In genomic region chr3:172326993-172327392, GRCh38 we compare ENCODE assay signal across 21 cellular contexts.
DNase-seq lines count a peak whose midpoint lies in the region; ATAC-seq, FAIRE-seq and TF ChIP-seq lines count a peak whose summit lies in the region.
"Had no signal": no experiment of that assay in that cellular context is flagged by ENCODE, and none has a peak within 500 bp of the region (broad histone marks: within the 10 kb centered on the region; RNA-seq: fewer than 3 reads in every experiment).

No MANE protein-coding gene starts in this region.

- WGBS in HepG2 (ENCODE audit: low lambda C conversion rate), result 92% methylated on average over 3 of the region's 3 CpGs
- WGBS in right lobe of liver (ENCODE audit: insufficient coverage, low coverage, low lambda C conversion rate, missing lambda C conversion rate), result 100% methylated on average over 2 of the region's 3 CpGs
- WGBS in smooth muscle cell (ENCODE audit: low lambda C conversion rate), result 94% methylated on average over 3 of the region's 3 CpGs

- peaks cover 18 to 46% of the 10 kb centered on the region in 2 donors for H3K36me3 Mint-ChIP-seq in CD4-positive, alpha-beta memory T cell
- H3K36me3 Mint-ChIP-seq in activated naive CD4-positive, alpha-beta T cell treated with anti-CD3 and anti-CD28 coated beads, Interleukin-2, amount 10 ng/mL, durations not matched to agents 7 days and 5 days, result peaks cover 4% of the 10 kb centered on the region

- TF ChIP-seq CTCF in HepG2 (CRISPR knock-in tag; IDR thresholded peaks at IDR 0.05) (no peak), right lobe of liver (IDR thresholded peaks at IDR 0.05) (no peak), RWPE1 (conservative IDR thresholded peaks at IDR 0.05; ENCODE audit: low read depth) (no peak), smooth muscle cell (IDR thresholded peaks at IDR 0.05; ENCODE audit: borderline replicate concordance, insufficient read depth, poor library complexity, severe bottlenecking) (no peak)

- DNase-seq in HepG2 (ENCODE audit: low spot score), result no peak
- no peak for DNase-seq in right lobe of liver
- no peak for DNase-seq in RWPE1 (ENCODE audit: low spot score)
- DNase-seq in smooth muscle cell (lab: John Stamatoyannopoulos, UW; ENCODE audit: unreplicated experiment), result no peak
- no peak for DNase-seq in CD4-positive, alpha-beta memory T cell
- DNase-seq in activated naive CD4-positive, alpha-beta T cell treated with anti-CD3 and anti-CD28 coated beads, Interleukin-2, amount 10 ng/mL, durations not matched to agents 7 days and 5 days, result no peak
- DNase-seq: 8988T; ACHN; BE2C; C1 segment of cervical spinal cord; Caco-2; CD4-positive, CD25-positive, alpha-beta regulatory T cell; CD8-positive, alpha-beta T cell; DMS79 treated with DMSO at 0.1 percent for 48 hours; GF-D8 had no signal

- H2AFZ ChIP-seq in HepG2 (ENCODE audit: low read length), result no peak overlapping the region
- H2AFZ ChIP-seq in smooth muscle cell (ENCODE audit: low read depth), result no peak overlapping the region

- H3K27me3 ChIP-seq in HepG2 (ENCODE audit: control insufficient read depth in 1 of 2, insufficient read depth in 2 of 2, low read length in 2 of 2) (no peaks in the 10 kb centered on the region), right lobe of liver (no peaks in the 10 kb centered on the region), smooth muscle cell (ENCODE audit: low read depth) (no peaks in the 10 kb centered on the region)
- H3K27me3 ChIP-seq in CD4-positive, alpha-beta memory T cell (ENCODE audit: insufficient read depth, low read length), result no peaks in the 10 kb centered on the region
- H3K27me3 ChIP-seq: BE2C, BLaER1 had no signal

- intact Hi-C loops in HepG2 (cut with micrococcal nuclease; ENCODE audit: unreplicated experiment) (no loop called here), right lobe of liver (cut with DNase I) (no loop called here)
- intact Hi-C loops in CD4-positive, alpha-beta memory T cell (cut with micrococcal nuclease), result no loop called here

- no peaks in the 10 kb centered on the region for H3K27me3 Mint-ChIP-seq in CD4-positive, alpha-beta memory T cell
- no peaks in the 10 kb centered on the region for H3K27me3 Mint-ChIP-seq in activated naive CD4-positive, alpha-beta T cell treated with anti-CD3 and anti-CD28 coated beads, Interleukin-2, amount 10 ng/mL, durations not matched to agents 7 days and 5 days
- H3K27me3 Mint-ChIP-seq: CD4-positive, CD25-positive, alpha-beta regulatory T cell had no signal

- H3K4me3 ChIP-seq in HepG2 (replicated peaks in 1 of 3; ENCODE audit: insufficient read depth in 1 of 3, low read depth in 2 of 3, low read length in 3 of 3) (no peak overlapping the region), right lobe of liver (no peak overlapping the region), smooth muscle cell (no peak overlapping the region)
- H3K4me3 ChIP-seq in CD4-positive, alpha-beta memory T cell (ENCODE audit: low read length in 2 of 2), result no peak overlapping the region
- H3K4me3 ChIP-seq: BLaER1 had no signal

- H3K4me1 ChIP-seq in HepG2 (ENCODE audit: insufficient read depth, low read length) (no peaks in the 10 kb centered on the region), right lobe of liver (peaks cover 0 to 28% (median 3%) of the 10 kb centered on the region in 4 donors), smooth muscle cell (ENCODE audit: low read depth) (no peaks in the 10 kb centered on the region)
- H3K4me1 ChIP-seq in CD4-positive, alpha-beta memory T cell (ENCODE audit: insufficient read depth, low read length), result no peaks in the 10 kb centered on the region
- H3K4me1 ChIP-seq: BLaER1, Caco-2 had no signal

- in situ Hi-C loops in HepG2 (cut with HindIII; ENCODE audit: extremely low pct_ligation_motif_present, low pct_unique_long_range_greater_than_20kb), result no loop called here

- H3K9ac ChIP-seq in HepG2 (ENCODE audit: insufficient read depth, low read depth, low read length) (no peak overlapping the region), smooth muscle cell (ENCODE audit: low read depth) (no peak overlapping the region)
- H3K9ac ChIP-seq: BLaER1 had no signal

- ATAC-seq in HepG2, result no peak
- ATAC-seq in right lobe of liver, result no peak
- ATAC-seq: CD8-positive, alpha-beta T cell had no signal

- H3K9me3 Mint-ChIP-seq in CD4-positive, alpha-beta memory T cell, result no peaks in the 10 kb centered on the region
- H3K9me3 Mint-ChIP-seq in activated naive CD4-positive, alpha-beta T cell treated with anti-CD3 and anti-CD28 coated beads, Interleukin-2, amount 10 ng/mL, durations not matched to agents 7 days and 5 days, result no peaks in the 10 kb centered on the region
- H3K9me3 Mint-ChIP-seq: CD14-positive monocyte; CD4-positive, CD25-positive, alpha-beta regulatory T cell; CD8-positive, alpha-beta T cell had no signal

- H3K27ac ChIP-seq in HepG2 (ENCODE audit: extremely low read length, insufficient read depth, low read length) (no peak overlapping the region), right lobe of liver (no peak overlapping the region), RWPE1 (peak overlapping the region; percentile 24; the same call in 1 of the 2 replicates), smooth muscle cell (ENCODE audit: low read depth) (peak overlapping the region; percentile 66)
- H3K27ac ChIP-seq in CD4-positive, alpha-beta memory T cell (ENCODE audit: low read depth, low read length), result no peak overlapping the region
- H3K27ac ChIP-seq: BLaER1 had no signal

- H3K79me2 ChIP-seq in HepG2 (ENCODE audit: insufficient read depth, low read length) (no peaks in the 10 kb centered on the region), smooth muscle cell (ENCODE audit: low read depth) (peaks cover 49% of the 10 kb centered on the region)

- FAIRE-seq in HepG2 (lab: Jason Lieb, UNC), result no peak
- FAIRE-seq: A204.1, G401.6, GM12891, GM19239 had no signal

- H4K20me1 ChIP-seq in HepG2 (ENCODE audit: insufficient read depth, low read length) (peaks cover 68% of the 10 kb centered on the region), smooth muscle cell (ENCODE audit: low read depth) (peaks cover 96% of the 10 kb centered on the region)
- H4K20me1 ChIP-seq: BLaER1 had no signal

- no peak overlapping the region for H3K4me2 ChIP-seq in HepG2 (ENCODE audit: low read depth, low read length)
- no peak overlapping the region for H3K4me2 ChIP-seq in smooth muscle cell
- H3K4me2 ChIP-seq: BLaER1 had no signal

- CTCF ChIA-PET in HepG2 (lab: Yijun Ruan, JAX; ENCODE audit: low intra/inter-chr PET ratio, low total read pairs) (no interaction called here), RWPE1 (lab: Yijun Ruan, JAX) (no interaction called here)
- CTCF ChIA-PET in CD4-positive, alpha-beta memory T cell (lab: Charles Lee; ENCODE audit: partially characterized antibody), result interaction anchor here (1.5 to 8.3 kb wide), 2 partner anchors 150 to 292 kb away, joined by 3 to 76 read pairs; no protein-coding TSS in a partner anchor
- CTCF ChIA-PET in activated naive CD4-positive, alpha-beta T cell treated with anti-CD3 and anti-CD28 coated beads, Interleukin-2, amount 10 ng/mL, durations not matched to agents 7 days and 5 days (lab: Charles Lee), result no interaction called here

- H3F3A ChIP-seq in smooth muscle cell (ENCODE audit: low read depth), result peaks cover 74% of the 10 kb centered on the region

- no peak overlapping the region for H3K4me3 Mint-ChIP-seq in CD4-positive, alpha-beta memory T cell
- H3K4me3 Mint-ChIP-seq in activated naive CD4-positive, alpha-beta T cell treated with anti-CD3 and anti-CD28 coated beads, Interleukin-2, amount 10 ng/mL, durations not matched to agents 7 days and 5 days, result no peak overlapping the region
- H3K4me3 Mint-ChIP-seq: CD14-positive monocyte; CD4-positive, CD25-positive, alpha-beta regulatory T cell; CD8-positive, alpha-beta T cell had no signal

- H3K36me3 ChIP-seq in HepG2 (replicated peaks in 1 of 2; ENCODE audit: control insufficient read depth in 1 of 2, insufficient read depth in 2 of 2, low read length in 2 of 2) (peaks cover 43 to 94% of the 10 kb centered on the region in 2 experiments), right lobe of liver (peaks cover 8 to 35% (median 21%) of the 10 kb centered on the region in 4 donors), smooth muscle cell (ENCODE audit: low read depth) (peaks cover 17% of the 10 kb centered on the region)
- no peaks in the 10 kb centered on the region for H3K36me3 ChIP-seq in CD4-positive, alpha-beta memory T cell (ENCODE audit: insufficient read depth, low read length)

- no peak overlapping the region for H3K27ac Mint-ChIP-seq in CD4-positive, alpha-beta memory T cell
- H3K27ac Mint-ChIP-seq in activated naive CD4-positive, alpha-beta T cell treated with anti-CD3 and anti-CD28 coated beads, Interleukin-2, amount 10 ng/mL, durations not matched to agents 7 days and 5 days, result no peak overlapping the region
- H3K27ac Mint-ChIP-seq: CD8-positive, alpha-beta T cell had no signal

- no peak for TF ChIP-seq RAD21 in HepG2 (CRISPR knock-in tag; IDR thresholded peaks at IDR 0.05)

- POLR2A ChIA-PET in HepG2 (lab: Yijun Ruan, JAX) (no interaction called here), RWPE1 (lab: Yijun Ruan, JAX; ENCODE audit: low non-redundant PET) (no interaction called here)
- POLR2A ChIA-PET in CD4-positive, alpha-beta memory T cell (lab: Charles Lee; ENCODE audit: partially characterized antibody), result no interaction called here

- TF ChIP-seq EP300 in HepG2 (IDR thresholded peaks at IDR 0.05; ENCODE audit: low read depth in 2 of 2, low read length in 2 of 2) (no peak), HepG2 (CRISPR knock-in tag; IDR thresholded peaks at IDR 0.05; ENCODE audit: borderline replicate concordance) (no peak)

- H3K9me3 ChIP-seq in HepG2 (ENCODE audit: low read length), result no peaks in the 10 kb centered on the region
- no peaks in the 10 kb centered on the region for H3K9me3 ChIP-seq in right lobe of liver
- H3K9me3 ChIP-seq in smooth muscle cell (replicated peaks; ENCODE audit: low read depth), result no peaks in the 10 kb centered on the region
- H3K9me3 ChIP-seq in CD4-positive, alpha-beta memory T cell (ENCODE audit: control insufficient read depth in 1 of 2, low read length in 2 of 2), result no peaks in the 10 kb centered on the region
- H3K9me3 ChIP-seq: BE2C, BLaER1, Caco-2 had no signal

- TF ChIP-seq POLR2A in HepG2 (IDR thresholded peaks at IDR 0.05; ENCODE audit: insufficient read depth in 1 of 2, low read depth in 2 of 2, low read length in 2 of 2) (no peak), right lobe of liver (IDR thresholded peaks at IDR 0.05) (no peak)

- BruUV-seq in HepG2 (replicated peaks; lab: Mats Ljungman, UMichigan), result no TSS peak

- H3K4me1 Mint-ChIP-seq in CD4-positive, alpha-beta memory T cell, result peaks cover 0 to 4% (median 0%) of the 10 kb centered on the region in 4 donors
- H3K4me1 Mint-ChIP-seq in activated naive CD4-positive, alpha-beta T cell treated with anti-CD3 and anti-CD28 coated beads, Interleukin-2, amount 10 ng/mL, durations not matched to agents 7 days and 5 days, result no peaks in the 10 kb centered on the region
- H3K4me1 Mint-ChIP-seq: CD14-positive monocyte had no signal

TF ChIP-seq in HepG2, 621 proteins besides CTCF, POLR2A, EP300 and RAD21:
- TF ChIP-seq CCDC6 (CRISPR knock-in tag; IDR thresholded peaks at IDR 0.05) (no peak), RBM22 (optimal IDR thresholded peaks at IDR 0.05; ENCODE audit: low read length) (peak; percentile 81)

Comparison
In these comparisons a context has a peak if more than half of its experiments do, and no peak if none do; other contexts are left out.
1. H3K27ac ChIP-seq: peak in RWPE1 (single experiment) and smooth muscle cell (single experiment); none in HepG2 (single experiment), right lobe of liver (0 of 3) and CD4-positive, alpha-beta memory T cell (single experiment).